12 cellular contexts compared by ENCODE assay signal in genomic region chr2:127052068-127052770, GRCh38. TPM values are rescaled to one million over a fixed set of nuclear protein-coding genes. Genes with fewer than 3 reads are reported as not detected.
DNase-seq lines count a peak whose midpoint lies in the region; ATAC-seq and TF ChIP-seq lines count a peak whose summit lies in the region.
"Had no signal": no experiment of that assay in that cellular context is flagged by ENCODE, and none has a peak within 500 bp of the region (broad histone marks: within the 10 kb centered on the region; RNA-seq: fewer than 3 reads in every experiment).

No MANE protein-coding gene starts in this region.

- no TSS peak for BruUV-seq in PC-9 (replicated peaks; lab: Mats Ljungman, UMichigan)

- H3F3A ChIP-seq in PC-9 (ENCODE audit: insufficient read depth, low read depth), result peaks cover 6% of the 10 kb centered on the region

- no peaks in the 10 kb centered on the region for H3K9me2 ChIP-seq in PC-9 (ENCODE audit: insufficient read depth)

- intact Hi-C loops in Right ventricle myocardium superior (cut with DNase I), result no loop called here
- intact Hi-C loops in left ventricle myocardium superior (cut with micrococcal nuclease), result no loop called here
- intact Hi-C loops in adrenal gland (cut with DNase I), result no loop called here
- intact Hi-C loops in mucosa of descending colon (cut with DNase I, micrococcal nuclease), result no loop called here
- intact Hi-C loops in PC-9 (cut with micrococcal nuclease; ENCODE audit: unreplicated experiment), result loop anchor here (5.0 kb wide), 1 partner anchor 430 kb away; no protein-coding TSS in a partner anchor

- H3K4me3 ChIP-seq in adrenal gland, result no peak overlapping the region
- no peak overlapping the region for H3K4me3 ChIP-seq in mucosa of descending colon
- no peak overlapping the region for H3K4me3 ChIP-seq in tibial nerve
- no peak overlapping the region for H3K4me3 ChIP-seq in PC-9
- H3K4me3 ChIP-seq: GM23248 had no signal

- CTCF ChIA-PET in PC-9 (lab: Charles Lee), result interaction anchor here (0.6 kb wide), 1 partner anchor 13 kb away, joined by 4 read pairs; no protein-coding TSS in a partner anchor

- ATAC-seq in Right ventricle myocardium superior (ENCODE audit: poor library complexity) (no peak), left ventricle myocardium superior (no peak), mucosa of descending colon (no peak)
- ATAC-seq: stimulated activated naive B cell treated with anti-CD40 and anti-IgM and Interleukin-4, amounts not matched to agents 10 μg/mL and 1 μg/mL and 100 μg/mL, for 72 hours had no signal

- H3K4me1 ChIP-seq in adrenal gland (replicated peaks in 1 of 2) (no peaks in the 10 kb centered on the region), mucosa of descending colon (ENCODE audit: low read depth) (peaks cover 14% of the 10 kb centered on the region), tibial nerve (peaks cover 0 to 37% (median 6%) of the 10 kb centered on the region in 4 donors), PC-9 (replicated peaks; ENCODE audit: insufficient read depth) (no peaks in the 10 kb centered on the region)

- H3K79me2 ChIP-seq in PC-9 (ENCODE audit: low read depth), result no peaks in the 10 kb centered on the region

- no peaks in the 10 kb centered on the region for H3K27me3 ChIP-seq in adrenal gland
- H3K27me3 ChIP-seq in tibial nerve, result no peaks in the 10 kb centered on the region
- no peaks in the 10 kb centered on the region for H3K27me3 ChIP-seq in PC-9 (ENCODE audit: insufficient read depth, low read depth)

- POLR2A ChIA-PET in PC-9 (lab: Charles Lee; ENCODE audit: unreplicated experiment), result interaction anchor here (0.5 kb wide), 1 partner anchor 55 kb away, joined by 3 read pairs; no protein-coding TSS in a partner anchor

- H3K9me3 ChIP-seq in adrenal gland (replicated peaks in 1 of 3) (no peaks in the 10 kb centered on the region), mucosa of descending colon (no peaks in the 10 kb centered on the region), tibial nerve (no peaks in the 10 kb centered on the region), PC-9 (ENCODE audit: insufficient read depth, low read depth) (no peaks in the 10 kb centered on the region)

- DNase-seq in Right ventricle myocardium superior (peak; percentile 41), left ventricle myocardium superior (no peak), adrenal gland (peak in 4 of 7 donors; percentile 12 to 25 (median 16)), mucosa of descending colon (peak in 2 of 3 donors; percentile 23 to 48), tibial nerve (ENCODE audit: low spot score in 2 of 2) (no peak), PC-9 (no peak), GDM1 (lab: John Stamatoyannopoulos, UW) (no peak), SIG-M5 treated with dmso at 0.1 percent for 504 hours (lab: John Stamatoyannopoulos, UW; ENCODE audit: unreplicated experiment) (no peak)
- DNase-seq: activated CD4-positive, CD25-positive, alpha-beta regulatory T cell; GM23248; stimulated activated naive B cell treated with anti-CD40 and anti-IgM and Interleukin-4, amounts not matched to agents 10 μg/mL and 1 μg/mL and 100 μg/mL, for 72 hours; SW 1271 had no signal

- no peak for TF ChIP-seq CTCF in adrenal gland (IDR thresholded peaks at IDR 0.05)
- no peak for TF ChIP-seq CTCF in mucosa of descending colon (IDR thresholded peaks at IDR 0.05)
- TF ChIP-seq CTCF in tibial nerve (IDR thresholded peaks at IDR 0.05), result no peak
- no peak for TF ChIP-seq CTCF in PC-9 (conservative IDR thresholded peaks at IDR 0.05)

- WGBS in adrenal gland, 4 donors, result 68 to 86% (median 85%) methylated on average over 9 to 23 of the region's 23 CpGs
- 76 to 77% methylated on average over 17 to 23 of the region's 23 CpGs for WGBS in tibial nerve, 2 donors

- H3K4me2 ChIP-seq in PC-9, result no peak overlapping the region

- TF ChIP-seq POLR2A in adrenal gland (IDR thresholded peaks at IDR 0.05) (no peak), tibial nerve (IDR thresholded peaks at IDR 0.05) (no peak)

- H4K20me1 ChIP-seq in PC-9 (ENCODE audit: insufficient read depth), result 0 out of 2 replicates have a peak, but pooled peaks cover 3% of the 10 kb centered on the region

- no peak overlapping the region for H3K27ac ChIP-seq in adrenal gland
- peak overlapping the region in 3 of 4 donors; percentile 65 to 73 (median 69) for H3K27ac ChIP-seq in tibial nerve
- no peak overlapping the region for H3K27ac ChIP-seq in PC-9
- H3K27ac ChIP-seq: GM23248 had no signal

- no peak overlapping the region for H2AFZ ChIP-seq in PC-9
- H2AFZ ChIP-seq: GM23248 had no signal

- TF ChIP-seq EP300 in tibial nerve (IDR thresholded peaks at IDR 0.05), result peak in 1 of 2 donors; percentile 8

- peaks cover 0 to 27% of the 10 kb centered on the region in 2 donors for H3K36me3 ChIP-seq in adrenal gland (replicated peaks in 1 of 2)
- H3K36me3 ChIP-seq in mucosa of descending colon (ENCODE audit: low read depth), result no peaks in the 10 kb centered on the region
- H3K36me3 ChIP-seq in tibial nerve, result peaks cover 0 to 92% (median 0%) of the 10 kb centered on the region in 3 donors
- H3K36me3 ChIP-seq in PC-9 (ENCODE audit: low read depth), result 0 out of 2 replicates have a peak, but pooled peaks cover 4% of the 10 kb centered on the region

RNA-seq across cellular contexts. Expression of gene BIN1, which starts 54.7 kb away (rescaled TPM):
- 15.7 TPM for total RNA-seq in Right ventricle myocardium superior
- total RNA-seq in left ventricle myocardium superior, result 15.0 TPM
- 100 to 1,000 TPM in 7 of 8 donors, 10 to 100 TPM in 1; 84.0 to 207 (median 134) TPM for total RNA-seq in adrenal gland
- 100 to 1,000 TPM in 1 of 3 donors, 10 to 100 TPM in 2; 80.3 to 113 (median 97.5) TPM for polyA plus RNA-seq in adrenal gland
- total RNA-seq in mucosa of descending colon, result 10 to 100 TPM; 37.6 to 65.7 (median 46.3) TPM
- 100 to 1,000 TPM in 2 of 4 donors, 10 to 100 TPM in 2; 95.7 to 146 (median 98.8) TPM for total RNA-seq in tibial nerve
- 87.5 and 95.6 TPM in 2 replicates for total RNA-seq in PC-9 (2021)

Comparison
In these comparisons a context has a peak if more than half of its experiments do, and no peak if none do; other contexts are left out.
1. DNase-seq: peak in Right ventricle myocardium superior (single experiment), adrenal gland (4 of 7) and mucosa of descending colon (2 of 3); none in left ventricle myocardium superior (single experiment), tibial nerve (0 of 2), PC-9 (0 of 2), GDM1 (single experiment) and SIG-M5 treated with dmso at 0.1 percent for 504 hours (single experiment).
2. H3K27ac ChIP-seq: peak in tibial nerve (3 of 4); none in adrenal gland (0 of 5) and PC-9 (single experiment).